In the genomic region with DNA sequence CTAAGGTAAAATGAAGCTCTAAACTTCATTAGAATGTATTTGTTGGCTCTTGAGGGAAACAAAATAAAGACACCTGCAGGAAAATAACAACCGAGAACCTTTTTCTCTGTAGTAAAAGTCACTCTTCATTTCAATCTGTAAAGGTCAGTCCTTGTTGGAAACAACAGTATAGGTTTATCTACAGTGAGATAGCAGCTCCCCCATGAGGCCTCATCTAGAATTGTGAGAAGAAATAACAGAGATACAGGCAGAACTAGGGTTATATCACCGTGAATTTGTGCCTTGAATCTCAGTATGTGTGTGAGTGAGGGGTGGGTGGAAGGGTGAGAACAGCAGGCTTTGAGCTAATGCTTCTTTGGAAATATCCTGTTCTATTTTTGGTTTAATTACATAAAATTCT, we compare ENCODE assay signal across 9 cellular contexts.
DNase-seq lines count a peak whose midpoint lies in the region; ATAC-seq and TF ChIP-seq lines count a peak whose summit lies in the region.
"Had no signal": no experiment of that assay in that cellular context is flagged by ENCODE, and none has a peak within 500 bp of the region (broad histone marks: within the 10 kb centered on the region; RNA-seq: fewer than 3 reads in every experiment).

No MANE protein-coding gene starts in this region.

- H3K9me3 ChIP-seq in Karpas-422 (ENCODE audit: low read length), result no peaks in the 10 kb centered on the region

- intact Hi-C loops in Right ventricle myocardium inferior (cut with DNase I), result loop anchor here (10.0 kb wide), 1 partner anchor 329 kb away; no protein-coding TSS in a partner anchor

- no peak overlapping the region for H3K9ac ChIP-seq in Karpas-422 (ENCODE audit: low read length)

- no peak overlapping the region for H3K27ac ChIP-seq in Karpas-422 (ENCODE audit: low read length)

- H3K4me3 ChIP-seq in AG10803 (ENCODE audit: low read length) (no peak overlapping the region), Karpas-422 (ENCODE audit: low read length) (no peak overlapping the region), astrocyte of the cerebellum (ENCODE audit: low read depth, low read length) (no peak overlapping the region)

- H3K27ac Mint-ChIP-seq in osteocyte (ENCODE audit: unreplicated experiment), result no peak overlapping the region
- H3K27ac Mint-ChIP-seq: naive B cell had no signal

- TF ChIP-seq CTCF in AG10803 (conservative IDR thresholded peaks at IDR 0.05; ENCODE audit: low read length) (peak; percentile 29), astrocyte of the cerebellum (IDR thresholded peaks at IDR 0.05; ENCODE audit: low read depth, low read length, missing control alignments) (peak; percentile 13), osteocyte (IDR thresholded peaks at IDR 0.05) (peak; percentile 51)

- no peak overlapping the region for H2AFZ ChIP-seq in Karpas-422 (ENCODE audit: low read length)

- no peaks in the 10 kb centered on the region for H3K27me3 ChIP-seq in Karpas-422 (ENCODE audit: low read length)

- H3K36me3 ChIP-seq in Karpas-422 (ENCODE audit: insufficient read depth, low read length), result no peaks in the 10 kb centered on the region

- peaks cover 3% of the 10 kb centered on the region for H3K27me3 Mint-ChIP-seq in osteocyte (ENCODE audit: unreplicated experiment)

- H3K9me3 Mint-ChIP-seq in osteocyte (ENCODE audit: unreplicated experiment), result peaks cover 14% of the 10 kb centered on the region

- no peaks in the 10 kb centered on the region for H4K20me1 ChIP-seq in Karpas-422 (ENCODE audit: insufficient read depth, low read depth, low read length)

- H3K79me2 ChIP-seq in Karpas-422 (ENCODE audit: low read length), result no peaks in the 10 kb centered on the region

- ATAC-seq in GM18511 (IDR thresholded peaks at IDR 0.05; ENCODE audit: unreplicated experiment) (peak; percentile 73), HG03280 (IDR thresholded peaks at IDR 0.05; ENCODE audit: unreplicated experiment) (no peak), Right ventricle myocardium inferior (no peak)

- H3K36me3 Mint-ChIP-seq in osteocyte (ENCODE audit: unreplicated experiment), result no peaks in the 10 kb centered on the region
- H3K36me3 Mint-ChIP-seq: naive B cell had no signal

- no peaks in the 10 kb centered on the region for H3K4me1 ChIP-seq in Karpas-422 (ENCODE audit: low read length)

- in situ Hi-C loops in astrocyte of the cerebellum (cut with HindIII; ENCODE audit: low sequenced_read_pairs), result no loop called here

- no peak overlapping the region for H3K4me3 Mint-ChIP-seq in osteocyte (ENCODE audit: unreplicated experiment)

- H3K9me2 ChIP-seq in Karpas-422 (replicated peaks; ENCODE audit: insufficient read depth, low read length), result no peaks in the 10 kb centered on the region

- H3K4me1 Mint-ChIP-seq in osteocyte (ENCODE audit: unreplicated experiment), result peaks cover 3% of the 10 kb centered on the region
- H3K4me1 Mint-ChIP-seq: naive B cell had no signal

- DNase-seq in AG10803 (ENCODE audit: low read depth) (peak; percentile 0), Karpas-422 (peak; percentile 73), astrocyte of the cerebellum (ENCODE audit: low read depth) (no peak), osteocyte (ENCODE audit: extremely low spot score, unreplicated experiment) (no peak), hepatic stellate cell (ENCODE audit: low spot score) (no peak), Right ventricle myocardium inferior (ENCODE audit: missing footprints) (no peak)
- DNase-seq: naive B cell had no signal

- no peak overlapping the region for H3K4me2 ChIP-seq in Karpas-422 (ENCODE audit: low read depth, low read length, poor library complexity, severe bottlenecking)

Comparison
In these comparisons a context has a peak if more than half of its experiments do, and no peak if none do; other contexts are left out.
1. DNase-seq: peak in AG10803 (single experiment) and Karpas-422 (single experiment); none in astrocyte of the cerebellum (single experiment), osteocyte (single experiment), hepatic stellate cell (single experiment) and Right ventricle myocardium inferior (single experiment).
2. Peak in every context shown above with its lines, with median percentiles within 50 percentile points of each other: CTCF ChIP-seq.